Comparison of ENCODE assay signal across 22 cellular contexts in the genomic region with DNA sequence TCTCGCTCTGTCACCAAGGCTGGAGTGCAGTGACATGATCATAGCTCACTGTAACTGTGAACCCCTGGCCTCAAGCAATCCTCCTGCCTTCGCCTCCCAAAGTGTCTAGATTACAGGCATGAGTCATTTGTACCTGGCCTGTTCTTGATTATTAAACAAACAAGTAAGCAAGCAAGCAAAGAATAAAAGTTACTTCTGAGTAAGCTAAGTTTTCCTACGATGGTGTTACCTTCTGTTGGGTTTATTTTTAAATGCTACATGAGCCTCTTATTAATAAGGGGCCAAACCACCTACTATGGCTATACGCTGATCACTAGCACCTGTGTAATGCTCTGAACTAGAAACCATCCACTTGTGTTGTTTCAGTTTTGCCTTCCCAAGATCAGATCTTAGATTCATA. TPM values are rescaled to one million over a fixed set of nuclear protein-coding genes. Genes with fewer than 3 reads are reported as not detected.
A peak's percentile ranks its signal among the peaks of the same experiment; 100 is the strongest.
DNase-seq lines count a peak whose midpoint lies in the region; ATAC-seq and TF ChIP-seq lines count a peak whose summit lies in the region.
"Had no signal": no experiment of that assay in that cellular context is flagged by ENCODE, and none has a peak within 500 bp of the region (broad histone marks: within the 10 kb centered on the region; RNA-seq: fewer than 3 reads in every experiment).

No MANE protein-coding gene starts in this region.

- no peak overlapping the region for H3K4me3 ChIP-seq in GM06990 (replicated peaks; ENCODE audit: low read depth, low read length)
- no peak overlapping the region for H3K4me3 ChIP-seq in MM.1S (ENCODE audit: low read length)
- H3K4me3 ChIP-seq in colonic mucosa: no peak overlapping the region
- H3K4me3 ChIP-seq: A549, gastroesophageal sphincter, right lobe of liver, vagina had no signal

- H3K9ac ChIP-seq in MM.1S (ENCODE audit: low read length) (no peak overlapping the region), colonic mucosa (ENCODE audit: low read depth in 2 of 2, low read length in 2 of 2) (no peak overlapping the region)

- no peaks in the 10 kb centered on the region for H3K9me3 ChIP-seq in MM.1S (replicated peaks; ENCODE audit: insufficient read depth, low read length)
- H3K9me3 ChIP-seq in colonic mucosa: no peaks in the 10 kb centered on the region
- H3K9me3 ChIP-seq: right lobe of liver had no signal

- no peak overlapping the region for H2AFZ ChIP-seq in MM.1S (ENCODE audit: low read length)

- H4K20me1 ChIP-seq in MM.1S (ENCODE audit: insufficient read depth, low read length): no peaks in the 10 kb centered on the region

- no peaks in the 10 kb centered on the region for H3K9me2 ChIP-seq in MM.1S (replicated peaks; ENCODE audit: insufficient read depth, low read length)

- H3K79me2 ChIP-seq in MM.1S (ENCODE audit: low read length): no peaks in the 10 kb centered on the region

- peak; percentile 72 for ATAC-seq in GM19395 (IDR thresholded peaks at IDR 0.05; ENCODE audit: unreplicated experiment)
- peak; percentile 90 for ATAC-seq in HG02870 (IDR thresholded peaks at IDR 0.05; ENCODE audit: unreplicated experiment)
- ATAC-seq: A549; activated CD8-positive, alpha-beta T cell treated with anti-CD3 and anti-CD28 coated beads for 36 hours; gastroesophageal sphincter had no signal

- 0 out of 2 replicates have a peak, but pooled peaks cover 6% of the 10 kb centered on the region for H3K4me1 ChIP-seq in MM.1S (ENCODE audit: low read length)
- H3K4me1 ChIP-seq in colonic mucosa: no peaks in the 10 kb centered on the region
- H3K4me1 ChIP-seq: A549, gastroesophageal sphincter, right lobe of liver, vagina had no signal

- H3K27ac ChIP-seq in MM.1S (ENCODE audit: low read length) (no peak overlapping the region), colonic mucosa (no peak overlapping the region)
- H3K27ac ChIP-seq: A549, gastroesophageal sphincter, right lobe of liver, vagina had no signal

- H3K4me2 ChIP-seq in MM.1S (ENCODE audit: low read depth, low read length): no peak overlapping the region
- H3K4me2 ChIP-seq: A549 had no signal

- H3K27me3 ChIP-seq in GM06990 (replicated peaks; ENCODE audit: control insufficient read depth, insufficient read depth, low read length) (no peaks in the 10 kb centered on the region), MM.1S (replicated peaks; ENCODE audit: insufficient read depth, low read length) (no peaks in the 10 kb centered on the region), colonic mucosa (no peaks in the 10 kb centered on the region)
- H3K27me3 ChIP-seq: gastroesophageal sphincter, right lobe of liver, vagina had no signal

- TF ChIP-seq CTCF in GM06990 (IDR thresholded peaks at IDR 0.05; ENCODE audit: insufficient read depth, low read length, poor library complexity, severe bottlenecking) (no peak), MM.1S (IDR thresholded peaks at IDR 0.05; ENCODE audit: low read length) (no peak), colonic mucosa (IDR thresholded peaks at IDR 0.05) (no peak)

- no peaks in the 10 kb centered on the region for H3K36me3 ChIP-seq in GM06990 (ENCODE audit: control insufficient read depth, insufficient read depth, low read length)
- H3K36me3 ChIP-seq in MM.1S (replicated peaks; ENCODE audit: insufficient read depth, low read length): no peaks in the 10 kb centered on the region
- H3K36me3 ChIP-seq in colonic mucosa: no peaks in the 10 kb centered on the region
- H3K36me3 ChIP-seq: gastroesophageal sphincter, right lobe of liver, vagina had no signal

- intact Hi-C loops in colonic mucosa (cut with DNase I): no loop called here

- DNase-seq in GM06990 (ENCODE audit: extremely low read depth, insufficient read length) (peak; percentile 59), MM.1S (peak; percentile 15), NAMALWA (ENCODE audit: low spot score) (no peak), NCI-H1436 treated with DMSO at 0.1 percent for 48 hours (lab: John Stamatoyannopoulos, UW) (no peak), colonic mucosa (no peak)
- no peak for DNase-seq in activated T-cell treated with anti-CD3 and anti-CD28 coated beads, Interleukin-2, amount 50 U/mL, for 1 hour
- DNase-seq: activated CD8-positive, alpha-beta T cell treated with anti-CD3 and anti-CD28 coated beads for 36 hours; CD4-positive, alpha-beta T cell; cerebellar nuclear complex; immature natural killer cell; NCI-H1092; right lobe of liver; SIG-M5; stimulated activated naive CD4-positive, alpha-beta T cell had no signal

- no peaks in the 10 kb centered on the region for H3F3A ChIP-seq in MM.1S (ENCODE audit: insufficient read depth, low read length)

RNA-seq across cellular contexts. Expression of gene IL22RA2, which starts 50.8 kb away (rescaled TPM):
- total RNA-seq in colonic mucosa: under 1 TPM in 1 of 2 donors, not detected in 1; 0.21 TPM
- total RNA-seq: activated CD8-positive, alpha-beta T cell treated with anti-CD3 and anti-CD28 coated beads for 36 hours; CD4-positive, alpha-beta T cell; G401; gastroesophageal sphincter; lung microvascular endothelial cell; neural crest cell; right lobe of liver; vagina had no signal

Comparison
In these comparisons a context has a peak if more than half of its experiments do, and no peak if none do; other contexts are left out.
1. DNase-seq: peak in GM06990 (single experiment) and MM.1S (single experiment); none in NAMALWA (single experiment), NCI-H1436 treated with DMSO at 0.1 percent for 48 hours (single experiment), activated T-cell treated with anti-CD3 and anti-CD28 coated beads, Interleukin-2, amount 50 U/mL, for 1 hour (single experiment) and colonic mucosa (single experiment).